In genomic region chrX:109485470-109486340, GRCh38 we compare ENCODE assay signal across 9 cellular contexts. TPM values are rescaled to one million over a fixed set of nuclear protein-coding genes. Genes with fewer than 3 reads are reported as not detected.
DNase-seq lines count a peak whose midpoint lies in the region; ATAC-seq lines count a peak whose summit lies in the region.
"Had no signal": no experiment of that assay in that cellular context is flagged by ENCODE, and none has a peak within 500 bp of the region (broad histone marks: within the 10 kb centered on the region; RNA-seq: fewer than 3 reads in every experiment).

No MANE protein-coding gene starts in this region.

- H3K56ac ChIP-seq in mesendoderm (ENCODE audit: low read length): no peak overlapping the region

- H3K79me1 ChIP-seq in mesendoderm (ENCODE audit: low read length): no peaks in the 10 kb centered on the region

- ATAC-seq in HG03108 (IDR thresholded peaks at IDR 0.05; ENCODE audit: unreplicated experiment): peak; percentile 64

- no peaks in the 10 kb centered on the region for H3K79me2 ChIP-seq in mesendoderm (ENCODE audit: control insufficient read depth, insufficient read depth, low read length)

- no peak overlapping the region for H2BK120ac ChIP-seq in mesendoderm (ENCODE audit: low read depth, low read length)

- H3K23ac ChIP-seq in mesendoderm (ENCODE audit: low read length): no peak overlapping the region

- no peak overlapping the region for H2AK5ac ChIP-seq in mesendoderm (ENCODE audit: low read length)

- WGBS in mesendoderm (ENCODE audit: extremely low coverage, insufficient coverage, low lambda C conversion rate): no CpG with 5 or more reads among the region's 9 CpGs

- H3K18ac ChIP-seq in mesendoderm (ENCODE audit: low read length): no peak overlapping the region

- no peak overlapping the region for H3K27ac ChIP-seq in effector memory CD4-positive, alpha-beta T cell (ENCODE audit: insufficient read depth, low read length, poor library complexity, severe bottlenecking)
- H3K27ac ChIP-seq in mesendoderm (ENCODE audit: low read depth, low read length): no peak overlapping the region
- H3K27ac ChIP-seq: skin epidermis had no signal

- H3K4me2 ChIP-seq in mesendoderm (ENCODE audit: low read length): no peak overlapping the region

- H2BK5ac ChIP-seq in mesendoderm (ENCODE audit: low read length): no peak overlapping the region

- no peak overlapping the region for H3K4ac ChIP-seq in mesendoderm (ENCODE audit: low read depth, low read length)

- DNase-seq in SHP77 (lab: John Stamatoyannopoulos, UW) (peak; percentile 25 to 29), SHP77 treated with DMSO at 0.1 percent for 48 hours (lab: John Stamatoyannopoulos, UW) (no peak), NCI-H526 treated with DMSO at 0.1 percent for 48 hours (lab: John Stamatoyannopoulos, UW) (peak; percentile 21), mesendoderm (peak; percentile 57)
- peak; percentile 48 to 54 for DNase-seq in activated CD4-positive, alpha-beta T cell treated with anti-CD3 and anti-CD28 coated beads, Interleukin-2, amount 50 U/mL, for 48 hours
- DNase-seq in effector memory CD4-positive, alpha-beta T cell: peak; percentile 10 to 34 (median 30)
- DNase-seq in stimulated activated CD8-positive, alpha-beta memory T cell treated with anti-CD3 and anti-CD28 coated beads, Interleukin-4, amount 100 ng/mL, for 48 hours: peak; percentile 63

- no peaks in the 10 kb centered on the region for H3K4me1 ChIP-seq in effector memory CD4-positive, alpha-beta T cell (ENCODE audit: control insufficient read depth, insufficient read depth, low read length, poor library complexity, severe bottlenecking)
- H3K4me1 ChIP-seq in mesendoderm (ENCODE audit: control insufficient read depth, low read depth, low read length): no peaks in the 10 kb centered on the region

- H3K4me3 ChIP-seq in effector memory CD4-positive, alpha-beta T cell (ENCODE audit: insufficient read depth, low read depth, low read length, poor library complexity, severe bottlenecking): no peak overlapping the region
- no peak overlapping the region for H3K4me3 ChIP-seq in mesendoderm (ENCODE audit: low read length)
- H3K4me3 ChIP-seq: skin epidermis had no signal

- H2BK15ac ChIP-seq in mesendoderm (replicated peaks; ENCODE audit: low read depth): no peak overlapping the region

- H4K8ac ChIP-seq in mesendoderm (ENCODE audit: low read depth, low read length): no peak overlapping the region

- no peaks in the 10 kb centered on the region for H3K9me3 ChIP-seq in effector memory CD4-positive, alpha-beta T cell (ENCODE audit: control insufficient read depth, low read length)

- H3K27me3 ChIP-seq in effector memory CD4-positive, alpha-beta T cell (replicated peaks; ENCODE audit: control insufficient read depth, insufficient read depth, low read length, poor library complexity, severe bottlenecking): no peaks in the 10 kb centered on the region
- H3K27me3 ChIP-seq in mesendoderm (ENCODE audit: insufficient read depth, low read length, poor library complexity): no peaks in the 10 kb centered on the region

- H4K5ac ChIP-seq in mesendoderm (ENCODE audit: low read length): no peak overlapping the region

- no peak overlapping the region for H3K9ac ChIP-seq in mesendoderm (ENCODE audit: low read length)

- H3K36me3 ChIP-seq in effector memory CD4-positive, alpha-beta T cell (ENCODE audit: control insufficient read depth, insufficient read depth, low read length): no peaks in the 10 kb centered on the region
- no peaks in the 10 kb centered on the region for H3K36me3 ChIP-seq in mesendoderm (ENCODE audit: control insufficient read depth, insufficient read depth, low read length)

RNA-seq across cellular contexts. Expression of gene GUCY2F, which starts 3.8 kb away (rescaled TPM):
- polyA plus RNA-seq in mesendoderm (2013, experiment 1 of 2): 0.03 TPM
- polyA plus RNA-seq in mesendoderm (2013, experiment 2 of 2): 0.04 TPM

RNA-seq across cellular contexts. Expression of gene NXT2, which starts 50.9 kb away (rescaled TPM):
- polyA plus RNA-seq in mesendoderm (2013, experiment 1 of 2): 12.5 TPM
- polyA plus RNA-seq in mesendoderm (2013, experiment 2 of 2): 13.3 TPM
